28 cellular contexts compared by ENCODE assay signal in genomic region chr1:8494681-8495080, GRCh38.
DNase-seq lines count a peak whose midpoint lies in the region; ATAC-seq and TF ChIP-seq lines count a peak whose summit lies in the region.
"Had no signal": no experiment of that assay in that cellular context is flagged by ENCODE, and none has a peak within 500 bp of the region (broad histone marks: within the 10 kb centered on the region; RNA-seq: fewer than 3 reads in every experiment).

No MANE protein-coding gene starts in this region.

- WGBS in endodermal cell (ENCODE audit: insufficient coverage in 1 of 2, insufficient read length in 1 of 2), 2 experiments = 80 to 91% methylated on average over 1 to 2 of the region's 3 CpGs

- TF ChIP-seq CTCF in KMS-11 (conservative IDR thresholded peaks at IDR 0.05; ENCODE audit: low read depth, low read length) = no peak
- no peak for TF ChIP-seq CTCF in endodermal cell (conservative IDR thresholded peaks at IDR 0.05)

- H4K20me1 ChIP-seq in KMS-11 (ENCODE audit: insufficient read depth) = no peaks in the 10 kb centered on the region

- H3K27ac Mint-ChIP-seq in activated naive CD4-positive, alpha-beta T cell treated with anti-CD3 and anti-CD28 coated beads for 36 hours = peak overlapping the region; percentile 30
- peak overlapping the region; percentile 24 for H3K27ac Mint-ChIP-seq in endodermal cell
- H3K27ac Mint-ChIP-seq in stimulated activated naive B cell treated with anti-CD40 and anti-IgM and Interleukin-4, amounts not matched to agents 10 μg/mL and 1 μg/mL and 100 μg/mL, for 72 hours = peak overlapping the region; percentile 51
- H3K27ac Mint-ChIP-seq: activated T-helper 1 cell treated with anti-CD3 and anti-CD28 coated beads, Interleukin-12 subunit alpha, Interleukin-12 subunit beta, Interleukin-2, Interleukin-4 antibody, amounts not matched to agents 30 ng/mL and 10 ng/mL and 1 ng/mL, durations not matched to agents 14 hours and 24 hours and 36 hours; neural progenitor cell; stimulated activated effector memory CD8-positive, alpha-beta T cell treated with anti-CD3 and anti-CD28 coated beads, Interleukin-12 subunit alpha, Interleukin-12 subunit beta, amount 100 ng/mL, for 72 hours had no signal

- CTCF ChIA-PET in activated naive CD4-positive, alpha-beta T cell treated with anti-CD3 and anti-CD28 coated beads for 36 hours (lab: Charles Lee) = interaction anchor here (0.6 kb wide), 1 partner anchor 25 kb away, joined by 3 read pairs; no protein-coding TSS in a partner anchor

- H3K27me3 ChIP-seq in KMS-11 (ENCODE audit: insufficient read depth, low read depth) = no peaks in the 10 kb centered on the region
- H3K27me3 ChIP-seq in endodermal cell (ENCODE audit: control insufficient read depth, insufficient read depth, low read length, poor library complexity, severe bottlenecking) = no peaks in the 10 kb centered on the region
- H3K27me3 ChIP-seq: ascending aorta, hepatocyte, left lung, neural progenitor cell had no signal

- H3K4me3 ChIP-seq in KMS-11 (IDR thresholded peaks at IDR 0.05; ENCODE audit: insufficient read depth, low read depth, low read length) (no peak overlapping the region), endodermal cell (ENCODE audit: low read length) (no peak overlapping the region)
- H3K4me3 ChIP-seq: ascending aorta, hepatocyte, K562, left lung, mucosa of descending colon, neural progenitor cell, skin epidermis, thoracic aorta had no signal

- no peaks in the 10 kb centered on the region for H3K27me3 Mint-ChIP-seq in activated naive CD4-positive, alpha-beta T cell treated with anti-CD3 and anti-CD28 coated beads for 36 hours (ENCODE audit: low read depth)
- no peaks in the 10 kb centered on the region for H3K27me3 Mint-ChIP-seq in endodermal cell (ENCODE audit: insufficient read depth)
- no peaks in the 10 kb centered on the region for H3K27me3 Mint-ChIP-seq in stimulated activated naive B cell treated with anti-CD40 and anti-IgM and Interleukin-4, amounts not matched to agents 10 μg/mL and 1 μg/mL and 100 μg/mL, for 72 hours
- H3K27me3 Mint-ChIP-seq: activated naive CD8-positive, alpha-beta T cell; CD8-positive, alpha-beta memory T cell; central memory CD8-positive, alpha-beta T cell had no signal

- no peak overlapping the region for H3K9ac ChIP-seq in KMS-11
- no peak overlapping the region for H3K9ac ChIP-seq in endodermal cell (ENCODE audit: extremely low read depth, low read length, poor library complexity, severe bottlenecking)
- H3K9ac ChIP-seq: neural progenitor cell had no signal

- H3K4me2 ChIP-seq in KMS-11 = peak overlapping the region; percentile 5; the same call in 1 of the 2 replicates
- H3K4me2 ChIP-seq: hepatocyte, neural progenitor cell had no signal

- peaks cover 30% of the 10 kb centered on the region for H3K4me1 Mint-ChIP-seq in activated naive CD4-positive, alpha-beta T cell treated with anti-CD3 and anti-CD28 coated beads for 36 hours (ENCODE audit: low read depth)
- peaks cover 7% of the 10 kb centered on the region for H3K4me1 Mint-ChIP-seq in endodermal cell
- peaks cover 27 to 63% of the 10 kb centered on the region in 2 donors for H3K4me1 Mint-ChIP-seq in stimulated activated naive B cell treated with anti-CD40 and anti-IgM and Interleukin-4, amounts not matched to agents 10 μg/mL and 1 μg/mL and 100 μg/mL, for 72 hours

- H3K27ac ChIP-seq in KMS-11 (no peak overlapping the region), endodermal cell (ENCODE audit: low read depth, low read length) (no peak overlapping the region)
- H3K27ac ChIP-seq: ascending aorta, hepatocyte, left lung, neural progenitor cell, skin epidermis, thoracic aorta had no signal

- no peaks in the 10 kb centered on the region for H3K36me3 ChIP-seq in KMS-11 (ENCODE audit: insufficient read depth)
- H3K36me3 ChIP-seq in endodermal cell (ENCODE audit: control insufficient read depth, insufficient read depth, low read length) = peaks cover 72% of the 10 kb centered on the region
- H3K36me3 ChIP-seq: neural progenitor cell had no signal

- H2AFZ ChIP-seq in KMS-11 (ENCODE audit: low read depth) = no peak overlapping the region
- H2AFZ ChIP-seq: hepatocyte, neural progenitor cell had no signal

- peaks cover 7% of the 10 kb centered on the region for H3K9me3 Mint-ChIP-seq in activated naive CD4-positive, alpha-beta T cell treated with anti-CD3 and anti-CD28 coated beads for 36 hours
- peaks cover 5% of the 10 kb centered on the region for H3K9me3 Mint-ChIP-seq in endodermal cell
- H3K9me3 Mint-ChIP-seq in stimulated activated naive B cell treated with anti-CD40 and anti-IgM and Interleukin-4, amounts not matched to agents 10 μg/mL and 1 μg/mL and 100 μg/mL, for 72 hours = peaks cover 0 to 1% of the 10 kb centered on the region in 2 donors
- H3K9me3 Mint-ChIP-seq: CD8-positive, alpha-beta memory T cell; central memory CD8-positive, alpha-beta T cell; immature natural killer cell; stimulated activated effector memory CD8-positive, alpha-beta T cell treated with anti-CD3 and anti-CD28 coated beads, Interleukin-12 subunit alpha, Interleukin-12 subunit beta, amount 100 ng/mL, for 72 hours had no signal

- no peak for ATAC-seq in stimulated activated naive B cell treated with anti-CD40 and anti-IgM and Interleukin-4, amounts not matched to agents 10 μg/mL and 1 μg/mL and 100 μg/mL, for 72 hours (replicated peaks)
- no peak for ATAC-seq in GM21515 (IDR thresholded peaks at IDR 0.05; ENCODE audit: unreplicated experiment)
- ATAC-seq: K562; left lung; mucosa of descending colon; stimulated activated effector memory CD8-positive, alpha-beta T cell treated with anti-CD3 and anti-CD28 coated beads, Interleukin-12 subunit alpha, Interleukin-12 subunit beta, amount 100 ng/mL, for 72 hours had no signal

- intact Hi-C loops in activated naive CD4-positive, alpha-beta T cell treated with anti-CD3 and anti-CD28 coated beads for 36 hours (cut with micrococcal nuclease) = no loop called here

- no peak overlapping the region for H3K4me3 Mint-ChIP-seq in activated naive CD4-positive, alpha-beta T cell treated with anti-CD3 and anti-CD28 coated beads for 36 hours
- H3K4me3 Mint-ChIP-seq in endodermal cell = no peak overlapping the region
- no peak overlapping the region for H3K4me3 Mint-ChIP-seq in stimulated activated naive B cell treated with anti-CD40 and anti-IgM and Interleukin-4, amounts not matched to agents 10 μg/mL and 1 μg/mL and 100 μg/mL, for 72 hours
- H3K4me3 Mint-ChIP-seq: activated naive CD8-positive, alpha-beta T cell; activated T-helper 1 cell treated with anti-CD3 and anti-CD28 coated beads, Interleukin-12 subunit alpha, Interleukin-12 subunit beta, Interleukin-2, Interleukin-4 antibody, amounts not matched to agents 30 ng/mL and 10 ng/mL and 1 ng/mL, durations not matched to agents 14 hours and 24 hours and 36 hours; CD8-positive, alpha-beta memory T cell; central memory CD8-positive, alpha-beta T cell; immature natural killer cell; neural progenitor cell; stimulated activated effector memory CD8-positive, alpha-beta T cell treated with anti-CD3 and anti-CD28 coated beads, Interleukin-12 subunit alpha, Interleukin-12 subunit beta, amount 100 ng/mL, for 72 hours had no signal

- H3K4me1 ChIP-seq in KMS-11 (ENCODE audit: low read depth, poor library complexity, severe bottlenecking) (peaks cover 18% of the 10 kb centered on the region), endodermal cell (ENCODE audit: control insufficient read depth, insufficient read depth, low read length) (no peaks in the 10 kb centered on the region)
- H3K4me1 ChIP-seq: neural progenitor cell had no signal

- peaks cover 31% of the 10 kb centered on the region for H3K36me3 Mint-ChIP-seq in activated naive CD4-positive, alpha-beta T cell treated with anti-CD3 and anti-CD28 coated beads for 36 hours (ENCODE audit: low read depth)
- peaks cover 82% of the 10 kb centered on the region for H3K36me3 Mint-ChIP-seq in endodermal cell (ENCODE audit: low read depth)
- H3K36me3 Mint-ChIP-seq in stimulated activated naive B cell treated with anti-CD40 and anti-IgM and Interleukin-4, amounts not matched to agents 10 μg/mL and 1 μg/mL and 100 μg/mL, for 72 hours = peaks cover 25 to 58% of the 10 kb centered on the region in 2 donors

- no peak for DNase-seq in activated naive CD4-positive, alpha-beta T cell treated with anti-CD3 and anti-CD28 coated beads for 36 hours
- DNase-seq in activated naive CD4-positive, alpha-beta T cell treated with anti-CD3 and anti-CD28 coated beads, Interleukin-2, amount 50 U/mL, for 16 hours = no peak
- DNase-seq in endodermal cell (no peak), NCI-H1694 treated with DMSO at 0.1 percent for 48 hours (lab: John Stamatoyannopoulos, UW) (no peak), SIG-M5 (lab: John Stamatoyannopoulos, UW) (no peak)
- no peak for DNase-seq in stimulated activated naive B cell treated with anti-CD40 and anti-IgM and Interleukin-4, amounts not matched to agents 10 μg/mL and 1 μg/mL and 100 μg/mL, for 72 hours
- DNase-seq: 8988T; activated CD4-positive, alpha-beta T cell treated with anti-CD3 and anti-CD28 coated beads, Interleukin-2, amount 50 U/mL, for 1 hour; CD8-positive, alpha-beta memory T cell; erythroblast; immature natural killer cell; left lung; mucosa of descending colon; NCI-H1694; NCI-H774; stimulated activated CD4-positive, alpha-beta T cell treated with anti-CD3 and anti-CD28 coated beads, Interleukin-2, amount 100 ng/mL, for 24 hours had no signal

- H3K79me2 ChIP-seq in KMS-11 (ENCODE audit: insufficient read depth, low read depth) = no peaks in the 10 kb centered on the region

- peaks cover 4% of the 10 kb centered on the region for H3K9me3 ChIP-seq in endodermal cell (ENCODE audit: control insufficient read depth, low read length)
- H3K9me3 ChIP-seq: ascending aorta, left lung, mucosa of descending colon, thoracic aorta had no signal
